In the genomic region with DNA sequence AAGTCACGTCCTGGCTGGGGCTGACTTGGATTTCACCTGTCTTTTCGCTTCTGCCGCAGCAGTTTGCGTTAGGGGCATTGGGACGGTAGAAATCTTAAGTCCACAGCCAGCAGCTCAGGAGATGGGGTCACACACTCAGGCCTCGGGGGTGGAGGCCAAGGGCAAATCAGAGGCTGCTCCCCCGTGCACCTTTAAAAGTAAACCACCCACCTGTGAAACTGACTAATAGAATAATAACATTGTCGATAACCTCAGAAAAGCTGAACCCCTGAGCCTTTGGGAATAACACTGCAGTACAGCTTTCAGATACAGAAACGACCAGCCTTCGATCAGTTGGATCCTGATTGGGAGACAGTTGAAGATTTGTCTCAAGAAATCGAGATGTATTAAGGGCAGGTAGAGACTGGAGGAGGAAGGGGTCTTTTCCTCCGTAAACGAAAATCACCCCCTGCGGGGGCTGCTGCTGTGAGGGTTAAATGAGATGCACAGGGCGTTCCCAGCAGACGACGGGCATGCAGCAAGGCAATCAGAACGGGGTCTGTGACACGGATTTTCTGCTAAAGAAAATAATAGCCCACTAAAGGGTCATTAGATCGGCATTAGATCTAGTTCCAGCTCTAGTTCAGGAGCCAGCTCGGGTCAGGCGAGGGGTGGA, we compare ENCODE assay signal across 15 cellular contexts. TPM values are rescaled to one million over a fixed set of nuclear protein-coding genes. Genes with fewer than 3 reads are reported as not detected.
A peak's percentile ranks its signal among the peaks of the same experiment; 100 is the strongest.
DNase-seq lines count a peak whose midpoint lies in the region; ATAC-seq, FAIRE-seq and TF ChIP-seq lines count a peak whose summit lies in the region.
"Had no signal": no experiment of that assay in that cellular context is flagged by ENCODE, and none has a peak within 500 bp of the region (broad histone marks: within the 10 kb centered on the region; RNA-seq: fewer than 3 reads in every experiment).

No MANE protein-coding gene starts in this region.

- H3K79me2 ChIP-seq in GM12878 (ENCODE audit: control insufficient read depth, insufficient read depth, low read length) = no peaks in the 10 kb centered on the region

- no peaks in the 10 kb centered on the region for H3K36me3 ChIP-seq in CD8-positive, alpha-beta memory T cell (ENCODE audit: insufficient read depth, low read length)
- H3K36me3 ChIP-seq in HEK293 (ENCODE audit: control insufficient read depth in 2 of 2, insufficient read depth in 1 of 2, low read length in 2 of 2) = peaks cover 0 to 6% of the 10 kb centered on the region in 2 experiments; a peak in 1 of 3 replicates
- H3K36me3 ChIP-seq in GM12878 (ENCODE audit: control insufficient read depth in 2 of 2, insufficient read depth in 2 of 2, low read length in 1 of 2) = peaks cover 0 to 6% of the 10 kb centered on the region in 2 experiments; a peak in 2 of 4 replicates
- H3K36me3 ChIP-seq: colonic mucosa, HAP-1 had no signal

- no peak; the same call in 1 of the 2 replicates for TF ChIP-seq CTCF in HEK293 (tag by site-specific recombination; IDR thresholded peaks at IDR 0.05)
- no peak for TF ChIP-seq CTCF in GM12878 (IDR thresholded peaks at IDR 0.05 in 2 of 3, conservative IDR thresholded peaks at IDR 0.05 in 1 of 3; ENCODE audit: control insufficient read depth in 2 of 3, extremely low read depth in 1 of 3, insufficient read depth in 1 of 3, low read depth in 3 of 3, low read length in 3 of 3)
- TF ChIP-seq CTCF in nephron progenitor cell (IDR thresholded peaks at IDR 0.05) = peak; percentile 4

- H3K9me3 Mint-ChIP-seq in CD8-positive, alpha-beta memory T cell = no peaks in the 10 kb centered on the region
- H3K9me3 Mint-ChIP-seq in nephron progenitor cell = no peaks in the 10 kb centered on the region
- H3K9me3 Mint-ChIP-seq: activated T-helper 1 cell treated with anti-CD3 and anti-CD28 coated beads, Interleukin-12 subunit alpha, Interleukin-12 subunit beta, Interleukin-2, Interleukin-4 antibody, amounts not matched to agents 30 ng/mL and 10 ng/mL and 1 ng/mL, durations not matched to agents 14 hours and 24 hours and 36 hours; neural crest cell had no signal

- H3K9me3 ChIP-seq in CD8-positive, alpha-beta memory T cell (ENCODE audit: low read length) = no peaks in the 10 kb centered on the region
- H3K9me3 ChIP-seq in HEK293 (ENCODE audit: control insufficient read depth, insufficient read depth, low read depth, low read length) = no peaks in the 10 kb centered on the region
- no peaks in the 10 kb centered on the region for H3K9me3 ChIP-seq in GM12878 (replicated peaks; ENCODE audit: control insufficient read depth, insufficient read depth, low read length)
- H3K9me3 ChIP-seq: Caco-2, colonic mucosa, HAP-1, right atrium auricular region had no signal

- POLR2A ChIA-PET in CD8-positive, alpha-beta memory T cell (lab: Charles Lee) = no interaction called here
- POLR2A ChIA-PET in HEK293 (lab: Yijun Ruan, JAX) = no interaction called here
- POLR2A ChIA-PET in GM12878 (lab: Charles Lee) = no interaction called here

- peaks cover 6% of the 10 kb centered on the region for H3K4me1 ChIP-seq in CD8-positive, alpha-beta memory T cell (ENCODE audit: insufficient read depth, low read length)
- H3K4me1 ChIP-seq in HEK293 (ENCODE audit: control insufficient read depth, insufficient read depth, low read length) (no peaks in the 10 kb centered on the region), GM12878 (ENCODE audit: control insufficient read depth, insufficient read depth, low read length) (peaks cover 8% of the 10 kb centered on the region)
- H3K4me1 ChIP-seq: Caco-2, colonic mucosa, HAP-1 had no signal

- peaks cover 9 to 10% (median 9%) of the 10 kb centered on the region in 3 donors for H3K4me1 Mint-ChIP-seq in CD8-positive, alpha-beta memory T cell
- H3K4me1 Mint-ChIP-seq in nephron progenitor cell = peaks cover 13% of the 10 kb centered on the region

- TF ChIP-seq RAD21 in GM12878 (IDR thresholded peaks at IDR 0.05; ENCODE audit: insufficient read depth, low read depth, low read length) = no peak

- H3K4me3 Mint-ChIP-seq in CD8-positive, alpha-beta memory T cell = peak overlapping the region in 1 of 7 donors; percentile 15
- H3K4me3 Mint-ChIP-seq in nephron progenitor cell = no peak overlapping the region
- H3K4me3 Mint-ChIP-seq: activated T-helper 1 cell treated with anti-CD3 and anti-CD28 coated beads, Interleukin-12 subunit alpha, Interleukin-12 subunit beta, Interleukin-2, Interleukin-4 antibody, amounts not matched to agents 30 ng/mL and 10 ng/mL and 1 ng/mL, durations not matched to agents 14 hours and 24 hours and 36 hours had no signal

- SMC1A ChIA-PET in GM12878 (lab: Charles Lee; ENCODE audit: uncharacterized antibody, unreplicated experiment) = interaction anchor here (0.8 to 3.0 kb wide), 14 partner anchors 9 to 779 kb away, joined by 3 to 14 read pairs (median 4); no protein-coding TSS in a partner anchor

- peaks cover 0 to 39% (median 4%) of the 10 kb centered on the region in 3 donors for H3K36me3 Mint-ChIP-seq in CD8-positive, alpha-beta memory T cell
- peaks cover 20% of the 10 kb centered on the region for H3K36me3 Mint-ChIP-seq in nephron progenitor cell (ENCODE audit: low read depth)

- peak overlapping the region in 6 of 8 donors; percentile 20 to 76 (median 46) for H3K27ac Mint-ChIP-seq in CD8-positive, alpha-beta memory T cell
- H3K27ac Mint-ChIP-seq in nephron progenitor cell = no peak overlapping the region
- H3K27ac Mint-ChIP-seq: activated T-helper 1 cell treated with anti-CD3 and anti-CD28 coated beads, Interleukin-12 subunit alpha, Interleukin-12 subunit beta, Interleukin-2, Interleukin-4 antibody, amounts not matched to agents 30 ng/mL and 10 ng/mL and 1 ng/mL, durations not matched to agents 14 hours and 24 hours and 36 hours had no signal

- TF ChIP-seq POLR2A in GM12878 (IDR thresholded peaks at IDR 0.05; ENCODE audit: low read depth, low read length) = no peak

- ATAC-seq in GM12878 (no peak), esophagus mucosa (no peak)

- no peak for TF ChIP-seq EP300 in GM12878 (IDR thresholded peaks at IDR 0.05; ENCODE audit: borderline replicate concordance in 1 of 2, control insufficient read depth in 1 of 2, low read depth in 2 of 2, low read length in 2 of 2)

- H2AFZ ChIP-seq in GM12878 (ENCODE audit: control insufficient read depth, low read depth, low read length) = no peak overlapping the region

- no peak for FAIRE-seq in GM12878 (lab: Jason Lieb, UNC)

- no peak overlapping the region for H3K9ac ChIP-seq in GM12878 (ENCODE audit: control insufficient read depth, insufficient read depth, low read length)

- no peaks in the 10 kb centered on the region for H4K20me1 ChIP-seq in GM12878 (ENCODE audit: control insufficient read depth, insufficient read depth)

- H3K27ac ChIP-seq in CD8-positive, alpha-beta memory T cell (ENCODE audit: low read depth, low read length) = no peak overlapping the region
- H3K27ac ChIP-seq in HEK293 (ENCODE audit: extremely low read depth, low read depth, low read length) = no peak overlapping the region
- H3K27ac ChIP-seq in GM12878 (ENCODE audit: control insufficient read depth, insufficient read depth) = no peak overlapping the region; the same call in 1 of the 2 replicates
- H3K27ac ChIP-seq: colonic mucosa, right atrium auricular region had no signal

- no peak for DNase-seq in CD8-positive, alpha-beta memory T cell
- DNase-seq in GM12878 (ENCODE audit: low read depth, low spot score) = no peak
- DNase-seq in nephron progenitor cell = no peak
- DNase-seq in stimulated activated CD8-positive, alpha-beta memory T cell treated with anti-CD3 and anti-CD28 coated beads, Interleukin-4, amount 100 ng/mL, for 48 hours = no peak
- no peak for DNase-seq in NCI-H2227 (lab: John Stamatoyannopoulos, UW; ENCODE audit: unreplicated experiment)
- no peak for DNase-seq in mesenteric fat pad (ENCODE audit: low spot score)
- DNase-seq: Caco-2, GDM1 had no signal

- BruUV-seq in GM12878 (replicated peaks; lab: Mats Ljungman, UMichigan) = no TSS peak

- peaks cover 0 to 2% of the 10 kb centered on the region in 2 donors for H3K27me3 Mint-ChIP-seq in CD8-positive, alpha-beta memory T cell
- peaks cover 6% of the 10 kb centered on the region for H3K27me3 Mint-ChIP-seq in nephron progenitor cell (ENCODE audit: low read depth, poor library complexity)

- H3K27me3 ChIP-seq in CD8-positive, alpha-beta memory T cell (ENCODE audit: insufficient read depth, low read length, poor library complexity, severe bottlenecking) = no peaks in the 10 kb centered on the region
- no peaks in the 10 kb centered on the region for H3K27me3 ChIP-seq in GM12878 (replicated peaks in 1 of 2; ENCODE audit: control insufficient read depth in 2 of 2, insufficient read depth in 2 of 2, low read length in 1 of 2)
- H3K27me3 ChIP-seq: colonic mucosa, right atrium auricular region had no signal

- peak overlapping the region; percentile 11; the same call in 1 of the 2 replicates for H3K4me2 ChIP-seq in GM12878 (ENCODE audit: control insufficient read depth, insufficient read depth)

- CTCF ChIA-PET in CD8-positive, alpha-beta memory T cell (lab: Charles Lee) = interaction anchor here (0.9 to 8.6 kb wide), 18 partner anchors 8 to 275 kb away, joined by 3 to 105 read pairs (median 4); no protein-coding TSS in a partner anchor
- CTCF ChIA-PET in HEK293 (lab: Yijun Ruan, JAX) = interaction anchor here (0.6 to 7.4 kb wide), 31 partner anchors 11 to 1614 kb away, joined by 3 to 139 read pairs (median 4); no protein-coding TSS in a partner anchor
- CTCF ChIA-PET in GM12878 (lab: Yijun Ruan, JAX) = interaction anchor here (0.7 to 6.4 kb wide), 23 partner anchors 10 to 780 kb away, joined by 3 to 48 read pairs (median 5); no protein-coding TSS in a partner anchor

- RAD21 ChIA-PET in GM12878 (lab: Charles Lee; ENCODE audit: unreplicated experiment) = interaction anchor here (0.8 to 4.0 kb wide), 7 partner anchors 9 to 264 kb away, joined by 3 to 28 read pairs (median 5); no protein-coding TSS in a partner anchor

- in situ Hi-C loops in GM12878 (cut with MboI) = loop anchor here (5.0 kb wide), 2 partner anchors 158 to 263 kb away; no protein-coding TSS in a partner anchor

- H3K4me3 ChIP-seq in CD8-positive, alpha-beta memory T cell (ENCODE audit: low read length) = no peak overlapping the region
- H3K4me3 ChIP-seq in HEK293 (ENCODE audit: low read depth, low read length) (no peak overlapping the region), GM12878 (no peak overlapping the region)
- H3K4me3 ChIP-seq: colonic mucosa, HAP-1, right atrium auricular region had no signal

- 53% methylated on average over 22 of the region's 22 CpGs for WGBS in GM12878 (ENCODE audit: insufficient coverage, insufficient replicate concordance, low lambda C conversion rate, missing lambda C conversion rate)

- intact Hi-C loops in GM12878 (cut with micrococcal nuclease; ENCODE audit: unreplicated experiment) = loop anchor here (1.0 to 5.0 kb wide), 2 partner anchors 265 to 778 kb away; no protein-coding TSS in a partner anchor

RNA-seq across cellular contexts. Expression of a gene that starts 16.4 kb away (rescaled TPM):
- total RNA-seq in CD8-positive, alpha-beta memory T cell = 10 to 100 TPM; 45.9 to 46.7 TPM
- polyA plus RNA-seq in CD8-positive, alpha-beta memory T cell = 36.7 TPM
- total RNA-seq in GM12878 (2013; cell fraction: nucleolus; rRNA removed) = 57.2 and 65.1 TPM in 2 replicates
- total RNA-seq in GM12878 (2014; rRNA removed) (6.4 and 6.7 TPM in 2 replicates), GM12878 (2014; rRNA removed; fragmentation: Illumina TruSeq; extraction: Trizol) (2.4 and 3.6 TPM in 2 replicates), GM12878 (2021) (17.5 and 20.8 TPM in 2 replicates), esophagus mucosa (1.8 TPM), mesenteric fat pad (35.4 TPM)
- polyA plus RNA-seq in GM12878 (2011; ENCODE audit: low read depth) = 9.8 TPM
- polyA plus RNA-seq in GM12878 (2011; rRNA removed) (0.99 and 2.9 TPM in 2 replicates), GM12878 (2014; fragmentation: Illumina TruSeq; extraction: Trizol) (3.1 and 4.7 TPM in 2 replicates), GM12878 (2014; fragmentation: Nextera tagmentation; extraction: Ambion mirVana) (1 to 10 TPM in 1 of 2 experiments, under 1 TPM in 1; 0.84 to 2.6 TPM), GM12878 (2014; rRNA removed) (8.4 and 9.9 TPM in 2 replicates), GM12878 (2016; fragmentation: Nextera tagmentation; extraction: Ambion mirVana) (1 to 10 TPM; 5.4 to 6.8 TPM)
- polyA plus RNA-seq in GM12878 (2011; cell fraction: cytosol; rRNA removed) = 3.3 and 4.5 TPM in 2 replicates
- polyA plus RNA-seq in GM12878 (2011; cell fraction: nucleus; rRNA removed) = 10.7 and 13.4 TPM in 2 replicates
- 14.9 and 19.6 TPM in 2 replicates for polyA plus RNA-seq in GM12878 (2012)
- polyA minus RNA-seq in GM12878 (2011; rRNA and poly(A)+ RNA removed) = 3.4 and 7.4 TPM in 2 replicates
- polyA minus RNA-seq in GM12878 (2011; cell fraction: cytosol; rRNA and poly(A)+ RNA removed) = 7.1 TPM in 2 replicates
- 10.3 and 14.7 TPM in 2 replicates for polyA minus RNA-seq in GM12878 (2011; cell fraction: nucleus; rRNA and poly(A)+ RNA removed)
